In the genomic region with DNA sequence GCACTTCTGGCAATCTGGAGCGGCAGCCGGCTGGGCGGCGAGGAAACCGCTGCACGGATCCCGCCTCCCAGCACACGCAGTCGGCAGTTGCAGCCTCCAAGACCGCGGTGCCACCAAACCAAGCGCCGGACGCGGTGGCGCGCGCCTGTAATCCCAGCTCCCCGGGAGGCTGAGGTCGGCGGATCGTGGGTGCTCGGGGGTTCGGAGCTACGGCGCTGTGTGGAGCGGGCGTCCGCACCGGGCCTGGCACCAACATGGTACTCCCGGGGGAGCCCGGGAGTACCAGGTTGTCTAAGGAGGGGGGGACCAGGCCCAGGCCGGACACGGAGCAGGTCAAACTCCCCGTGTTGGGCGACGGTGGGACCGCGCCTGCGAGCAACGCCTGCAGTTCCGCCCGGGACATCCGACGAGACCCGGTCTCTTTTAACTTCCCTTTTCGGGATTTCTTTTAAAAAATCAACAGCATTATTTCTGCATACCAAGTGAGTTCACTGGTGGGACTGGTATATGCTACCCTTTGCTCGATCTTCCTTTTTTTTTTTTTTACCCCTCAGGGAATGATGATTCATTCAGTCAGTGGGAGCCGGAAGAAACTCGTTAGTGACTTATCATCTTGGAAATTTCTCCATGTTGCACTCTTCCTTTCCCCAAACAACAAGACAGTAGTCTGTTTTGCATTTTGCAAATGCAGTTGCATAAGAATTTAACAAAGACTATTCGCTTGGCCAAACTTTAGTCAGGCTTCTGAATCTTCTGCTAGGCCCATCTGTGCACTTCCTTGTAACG, we compare ENCODE assay signal across 9 cellular contexts. TPM values are rescaled to one million over a fixed set of nuclear protein-coding genes. Genes with fewer than 3 reads are reported as not detected.
DNase-seq lines count a peak whose midpoint lies in the region; ATAC-seq and TF ChIP-seq lines count a peak whose summit lies in the region.
"Had no signal": no experiment of that assay in that cellular context is flagged by ENCODE, and none has a peak within 500 bp of the region (broad histone marks: within the 10 kb centered on the region; RNA-seq: fewer than 3 reads in every experiment).

No MANE protein-coding gene starts in this region.

- intact Hi-C loops in activated CD4-positive, alpha-beta T cell treated with anti-CD3 and anti-CD28 coated beads, Interleukin-2, amount 10 ng/mL, durations not matched to agents 24 days and 14 days (cut with micrococcal nuclease) = no loop called here
- intact Hi-C loops in heart left ventricle (cut with DNase I) = no loop called here

- no peak for TF ChIP-seq POLR2A in heart left ventricle (IDR thresholded peaks at IDR 0.05)

- no peaks in the 10 kb centered on the region for H3K36me3 ChIP-seq in heart left ventricle

- peak overlapping the region in 1 of 12 donors; percentile 64 for H3K27ac ChIP-seq in heart left ventricle
- H3K27ac ChIP-seq: A549 had no signal

- H3K9me3 ChIP-seq in heart left ventricle = no peaks in the 10 kb centered on the region
- H3K9me3 ChIP-seq: A549 had no signal

- H3K4me3 ChIP-seq in heart left ventricle = peak overlapping the region in 9 of 12 donors; percentile 2 to 61 (median 43)
- H3K4me3 ChIP-seq: A549 had no signal

- peak overlapping the region; percentile 53 for H3K27ac Mint-ChIP-seq in activated CD4-positive, alpha-beta T cell treated with anti-CD3 and anti-CD28 coated beads, Interleukin-2, amount 10 ng/mL, durations not matched to agents 24 days and 14 days

- peaks cover 0 to 33% (median 15%) of the 10 kb centered on the region in 9 donors for H3K27me3 ChIP-seq in heart left ventricle

- H3K4me1 ChIP-seq in heart left ventricle = peaks cover 0 to 28% (median 4%) of the 10 kb centered on the region in 12 donors

- no peak for ATAC-seq in heart left ventricle
- ATAC-seq: A549 had no signal

- peaks cover 7% of the 10 kb centered on the region for H3K36me3 Mint-ChIP-seq in activated CD4-positive, alpha-beta T cell treated with anti-CD3 and anti-CD28 coated beads, Interleukin-2, amount 10 ng/mL, durations not matched to agents 24 days and 14 days (ENCODE audit: low read depth)

- peaks cover 8% of the 10 kb centered on the region for H3K9me3 Mint-ChIP-seq in activated CD4-positive, alpha-beta T cell treated with anti-CD3 and anti-CD28 coated beads, Interleukin-2, amount 10 ng/mL, durations not matched to agents 24 days and 14 days

- peak; percentile 69 for DNase-seq in activated CD4-positive, alpha-beta T cell treated with anti-CD3 and anti-CD28 coated beads, Interleukin-2, amount 10 ng/mL, durations not matched to agents 24 days and 14 days
- DNase-seq in activated CD4-positive, alpha-beta T cell treated with anti-CD3 and anti-CD28 coated beads for 1 hour = no peak
- peak; percentile 59 for DNase-seq in activated CD8-positive, alpha-beta memory T cell treated with anti-CD3 and anti-CD28 coated beads, Interleukin-2, amount 50 U/mL, for 48 hours
- DNase-seq in heart left ventricle (peak in 2 of 5 donors; percentile 37 to 74), amniotic stem cell (lab: John Stamatoyannopoulos, UW) (no peak), GM19240 (ENCODE audit: insufficient read length, low spot score) (no peak), NCI-H1105 treated with DMSO at 0.1 percent for 48 hours (lab: John Stamatoyannopoulos, UW) (no peak)
- peak; percentile 43 for DNase-seq in stimulated activated CD8-positive, alpha-beta memory T cell treated with anti-CD3 and anti-CD28 coated beads, Interleukin-4, amount 100 ng/mL, for 48 hours

- H3K4me1 Mint-ChIP-seq in activated CD4-positive, alpha-beta T cell treated with anti-CD3 and anti-CD28 coated beads, Interleukin-2, amount 10 ng/mL, durations not matched to agents 24 days and 14 days = peaks cover 37% of the 10 kb centered on the region

- peaks cover 35% of the 10 kb centered on the region for H3K27me3 Mint-ChIP-seq in activated CD4-positive, alpha-beta T cell treated with anti-CD3 and anti-CD28 coated beads, Interleukin-2, amount 10 ng/mL, durations not matched to agents 24 days and 14 days

- peak overlapping the region; percentile 81 for H3K4me3 Mint-ChIP-seq in activated CD4-positive, alpha-beta T cell treated with anti-CD3 and anti-CD28 coated beads, Interleukin-2, amount 10 ng/mL, durations not matched to agents 24 days and 14 days

- 18 to 40% (median 28%) methylated on average over 46 to 52 of the region's 52 CpGs for WGBS in heart left ventricle, 4 donors

- TF ChIP-seq CTCF in heart left ventricle (IDR thresholded peaks at IDR 0.05) = no peak

RNA-seq across cellular contexts. Expression of gene ZNF311, which starts 27.6 kb away (rescaled TPM):
- total RNA-seq in activated CD4-positive, alpha-beta T cell treated with anti-CD3 and anti-CD28 coated beads, Interleukin-2, amount 10 ng/mL, durations not matched to agents 24 days and 14 days = 0.86 and 0.97 TPM in 2 replicates
- under 1 TPM in 7 of 9 donors, not detected in 2; 0.07 to 0.84 (median 0.20) TPM for total RNA-seq in heart left ventricle
- polyA plus RNA-seq in heart left ventricle = under 1 TPM; 0.21 to 0.34 TPM

RNA-seq across cellular contexts. Expression of gene TRIM27, which starts 53.8 kb away (rescaled TPM):
- total RNA-seq in activated CD4-positive, alpha-beta T cell treated with anti-CD3 and anti-CD28 coated beads, Interleukin-2, amount 10 ng/mL, durations not matched to agents 24 days and 14 days = 64.8 and 67.3 TPM in 2 replicates
- total RNA-seq in heart left ventricle = 10 to 100 TPM; 14.7 to 37.7 (median 19.8) TPM
- 10 to 100 TPM; 15.1 to 33.5 TPM for polyA plus RNA-seq in heart left ventricle

Comparison
In these comparisons a context has a peak if more than half of its experiments do, and no peak if none do; other contexts are left out.
1. DNase-seq: peak in activated CD4-positive, alpha-beta T cell treated with anti-CD3 and anti-CD28 coated beads, Interleukin-2, amount 10 ng/mL, durations not matched to agents 24 days and 14 days (single experiment), activated CD8-positive, alpha-beta memory T cell treated with anti-CD3 and anti-CD28 coated beads, Interleukin-2, amount 50 U/mL, for 48 hours (single experiment) and stimulated activated CD8-positive, alpha-beta memory T cell treated with anti-CD3 and anti-CD28 coated beads, Interleukin-4, amount 100 ng/mL, for 48 hours (single experiment); none in activated CD4-positive, alpha-beta T cell treated with anti-CD3 and anti-CD28 coated beads for 1 hour (single experiment), amniotic stem cell (single experiment), GM19240 (single experiment) and NCI-H1105 treated with DMSO at 0.1 percent for 48 hours (single experiment).